Comparison of ENCODE assay signal across 9 cellular contexts in genomic region chr12:3698218-3698974, GRCh38. TPM values are rescaled to one million over a fixed set of nuclear protein-coding genes. Genes with fewer than 3 reads are reported as not detected.
DNase-seq lines count a peak whose midpoint lies in the region; FAIRE-seq and TF ChIP-seq lines count a peak whose summit lies in the region.
"Had no signal": no experiment of that assay in that cellular context is flagged by ENCODE, and none has a peak within 500 bp of the region (broad histone marks: within the 10 kb centered on the region; RNA-seq: fewer than 3 reads in every experiment).

No MANE protein-coding gene starts in this region.

- H3K9me1 ChIP-seq in keratinocyte (ENCODE audit: control insufficient read depth, extremely low read depth, insufficient read depth, low read length), result no peaks in the 10 kb centered on the region

- H3K4me2 ChIP-seq in SK-N-SH, result peak overlapping the region; percentile 58; the same call in 1 of the 2 replicates
- H3K4me2 ChIP-seq in keratinocyte (ENCODE audit: control insufficient read depth, extremely low read depth, insufficient read depth, low read depth, low read length), result peak overlapping the region; percentile 0

- H3F3A ChIP-seq in SK-N-SH (replicated peaks; ENCODE audit: insufficient read depth), result peaks cover 18% of the 10 kb centered on the region

- peak; percentile 47 to 88; a peak in 3 of 4 replicates for TF ChIP-seq EP300 in SK-N-SH (IDR thresholded peaks at IDR 0.05; ENCODE audit: borderline replicate concordance in 1 of 2, low read depth in 1 of 2, low read length in 1 of 2)

- WGBS in SK-N-SH (ENCODE audit: low lambda C conversion rate), result 52% methylated on average over 7 of the region's 7 CpGs

- H3K9ac ChIP-seq in SK-N-SH (peak overlapping the region; percentile 47), keratinocyte (ENCODE audit: control insufficient read depth, extremely low read depth, insufficient read depth, low read length) (no peak overlapping the region)

- H2AFZ ChIP-seq in SK-N-SH (ENCODE audit: low read depth) (peak overlapping the region; percentile 50; the same call in 1 of the 2 replicates), keratinocyte (ENCODE audit: control insufficient read depth, low read length) (no peak overlapping the region)

- H3K4me3 ChIP-seq in AG10803 (ENCODE audit: low read length) (no peak overlapping the region), SK-N-SH (ENCODE audit: low read depth in 2 of 2, low read length in 1 of 2) (no peak overlapping the region), keratinocyte (ENCODE audit: control insufficient read depth in 2 of 3, extremely low read depth in 1 of 3, insufficient read depth in 2 of 3, low read depth in 1 of 3, low read length in 3 of 3) (no peak overlapping the region), BE2C (ENCODE audit: low read depth, low read length) (no peak overlapping the region)
- H3K4me3 ChIP-seq: sigmoid colon had no signal

- H4K20me1 ChIP-seq in SK-N-SH (ENCODE audit: insufficient read depth) (no peaks in the 10 kb centered on the region), keratinocyte (ENCODE audit: control insufficient read depth, extremely low read depth, insufficient read depth, low read length) (no peaks in the 10 kb centered on the region)

- FAIRE-seq in keratinocyte (lab: Jason Lieb, UNC), result peak; percentile 91

- TF ChIP-seq CTCF in AG10803 (conservative IDR thresholded peaks at IDR 0.05; ENCODE audit: low read length) (no peak), SK-N-SH (IDR thresholded peaks at IDR 0.05) (no peak), keratinocyte (optimal IDR thresholded peaks at IDR 0.05 in 1 of 3, IDR thresholded peaks at IDR 0.05 in 1 of 3, conservative IDR thresholded peaks at IDR 0.05 in 1 of 3; ENCODE audit: extremely low read depth in 1 of 3, insufficient read depth in 2 of 3, low read length in 3 of 3) (no peak), BE2C (IDR thresholded peaks at IDR 0.05; ENCODE audit: low read depth, low read length) (no peak)

- POLR2A ChIA-PET in SK-N-SH (lab: Yijun Ruan, JAX), result no interaction called here

- no peaks in the 10 kb centered on the region for H3K27me3 ChIP-seq in SK-N-SH (ENCODE audit: insufficient read depth)
- peaks cover 4% of the 10 kb centered on the region for H3K27me3 ChIP-seq in keratinocyte (ENCODE audit: control insufficient read depth, extremely low read depth, insufficient read depth, low read length)
- H3K27me3 ChIP-seq in BE2C, result no peaks in the 10 kb centered on the region
- H3K27me3 ChIP-seq: sigmoid colon had no signal

- no peaks in the 10 kb centered on the region for H3K9me2 ChIP-seq in SK-N-SH

- no peak for TF ChIP-seq RAD21 in SK-N-SH (IDR thresholded peaks at IDR 0.05; ENCODE audit: low read length)

- H3K27ac ChIP-seq in SK-N-SH (ENCODE audit: low read depth in 2 of 2, low read length in 1 of 2) (peak overlapping the region; percentile 68 to 89), keratinocyte (ENCODE audit: control insufficient read depth, insufficient read depth, low read length) (peak overlapping the region; percentile 27)

- dilution Hi-C loops in keratinocyte (cut with MboI; ENCODE audit: extremely low pct_ligation_motif_present, low sequenced_read_pairs), result no loop called here

- H3K79me2 ChIP-seq in SK-N-SH (ENCODE audit: insufficient read depth), result no peaks in the 10 kb centered on the region
- no peaks in the 10 kb centered on the region for H3K79me2 ChIP-seq in keratinocyte (ENCODE audit: control insufficient read depth, insufficient read depth, low read length)

- DNase-seq in AG10803 (ENCODE audit: low read depth), result peak; percentile 98
- DNase-seq in NCI-H128 (lab: John Stamatoyannopoulos, UW; ENCODE audit: unreplicated experiment), result peak; percentile 82
- DNase-seq in SK-N-SH, result peak; percentile 48
- DNase-seq in keratinocyte (ENCODE audit: low read depth, low spot score), result peak; percentile 33
- DNase-seq in activated CD8-positive, alpha-beta memory T cell treated with anti-CD3 and anti-CD28 coated beads, Interleukin-2, amount 50 U/mL, for 48 hours, result no peak
- no peak for DNase-seq in BE2C
- DNase-seq in putamen (ENCODE audit: low spot score), result no peak
- DNase-seq in OCI-M1 (lab: John Stamatoyannopoulos, UW), result no peak
- DNase-seq: sigmoid colon had no signal

- peaks cover 11 to 15% of the 10 kb centered on the region in 2 experiments for H3K4me1 ChIP-seq in SK-N-SH (ENCODE audit: control insufficient read depth in 1 of 2, insufficient read depth in 2 of 2, low read depth in 1 of 2, low read length in 1 of 2)
- H3K4me1 ChIP-seq in keratinocyte (ENCODE audit: control insufficient read depth, extremely low read depth, insufficient read depth, low read length), result peaks cover 12% of the 10 kb centered on the region
- no peaks in the 10 kb centered on the region for H3K4me1 ChIP-seq in BE2C

- H3K36me3 ChIP-seq in SK-N-SH (replicated peaks in 1 of 2; ENCODE audit: control insufficient read depth in 1 of 2, insufficient read depth in 2 of 2, low read length in 1 of 2), result no peaks in the 10 kb centered on the region
- no peaks in the 10 kb centered on the region for H3K36me3 ChIP-seq in keratinocyte (ENCODE audit: control insufficient read depth in 2 of 2, extremely low read depth in 1 of 2, insufficient read depth in 2 of 2, low read length in 2 of 2)
- H3K36me3 ChIP-seq in BE2C, result no peaks in the 10 kb centered on the region
- H3K36me3 ChIP-seq: sigmoid colon had no signal

- no peaks in the 10 kb centered on the region for H3K9me3 ChIP-seq in SK-N-SH
- H3K9me3 ChIP-seq in keratinocyte (ENCODE audit: control insufficient read depth, low read depth, low read length), result no peaks in the 10 kb centered on the region
- no peaks in the 10 kb centered on the region for H3K9me3 ChIP-seq in BE2C
- H3K9me3 ChIP-seq: sigmoid colon had no signal

- CTCF ChIA-PET in SK-N-SH (lab: Yijun Ruan, JAX), result interaction anchor here (1.0 to 3.2 kb wide), 3 partner anchors 79 to 398 kb away, joined by 3 to 17 read pairs (median 3); no protein-coding TSS in a partner anchor

TF ChIP-seq in SK-N-SH, 30 proteins besides CTCF, POLR2A, EP300 and RAD21 (continues in another document):
- TF ChIP-seq FOXM1 (IDR thresholded peaks at IDR 0.05; ENCODE audit: low read depth), result 0 out of 2 replicates have a peak, but pooled peaks have one; percentile 40
- TF ChIP-seq MAX (IDR thresholded peaks at IDR 0.05; ENCODE audit: low read depth), result peak; percentile 77
- peak; percentile 59; the same call in 1 of the 2 replicates for TF ChIP-seq RCOR1 (IDR thresholded peaks at IDR 0.05; ENCODE audit: low read length)
- TF ChIP-seq RFX5 (IDR thresholded peaks at IDR 0.05; ENCODE audit: low read length), result no peak
- TF ChIP-seq GATA2 (CRISPR knock-in tag; IDR thresholded peaks at IDR 0.05), result peak; percentile 24; the same call in 1 of the 2 replicates
- peak; percentile 90 for TF ChIP-seq FOSL2 (IDR thresholded peaks at IDR 0.05; ENCODE audit: borderline replicate concordance, low read depth)
- peak; percentile 92 for TF ChIP-seq TCF12 (IDR thresholded peaks at IDR 0.05)
- peak; percentile 53; the same call in 1 of the 2 replicates for TF ChIP-seq POLR2AphosphoS5 (IDR thresholded peaks at IDR 0.05; ENCODE audit: low read depth, low read length)
- TF ChIP-seq NFIC (IDR thresholded peaks at IDR 0.05; ENCODE audit: borderline replicate concordance), result peak; percentile 59; the same call in 1 of the 2 replicates
- peak; percentile 76; the same call in 1 of the 2 replicates for TF ChIP-seq TEAD4 (IDR thresholded peaks at IDR 0.05; ENCODE audit: borderline replicate concordance, insufficient read depth)
- peak; percentile 32; the same call in 1 of the 2 replicates for TF ChIP-seq USF1 (IDR thresholded peaks at IDR 0.05; ENCODE audit: borderline replicate concordance, low read depth)
- TF ChIP-seq NRF1 (IDR thresholded peaks at IDR 0.05; ENCODE audit: low read depth, low read length), result no peak
- peak; percentile 92 for TF ChIP-seq MEF2A (IDR thresholded peaks at IDR 0.05; ENCODE audit: borderline replicate concordance, low read depth)
- TF ChIP-seq MXI1 (IDR thresholded peaks at IDR 0.05; ENCODE audit: low read depth, low read length), result no peak
- TF ChIP-seq SMC3 (IDR thresholded peaks at IDR 0.05; ENCODE audit: low read depth, low read length), result no peak
- no peak for TF ChIP-seq ELF1 (IDR thresholded peaks at IDR 0.05)
- peak; percentile 67 for TF ChIP-seq PBX3 (IDR thresholded peaks at IDR 0.05)
- peak; percentile 84 for TF ChIP-seq JUND (IDR thresholded peaks at IDR 0.05)

RNA-seq across cellular contexts. Expression of gene CRACR2A, which starts 54.5 kb away (rescaled TPM):
- 0.05 and 0.12 TPM in 2 replicates for polyA plus RNA-seq in SK-N-SH (2012; rRNA removed)
- 0.14 and 0.15 TPM in 2 replicates for polyA plus RNA-seq in SK-N-SH (2012; cell fraction: cytosol; rRNA removed)
- 0.02 and 0.11 TPM in 2 replicates for polyA plus RNA-seq in SK-N-SH (2012; cell fraction: nucleus; rRNA removed)
- 0.30 to 0.46 TPM (median 0.31 TPM) in 3 replicates for polyA plus RNA-seq in keratinocyte
- polyA plus RNA-seq in keratinocyte (2011; ENCODE audit: low read depth), result not detected
- 0.35 and 0.41 TPM in 2 replicates for polyA plus RNA-seq in keratinocyte (2011; cell fraction: cytosol; rRNA removed)
- polyA plus RNA-seq in keratinocyte (2011; cell fraction: nucleus; rRNA removed), result 0.32 and 0.34 TPM in 2 replicates
- polyA plus RNA-seq in keratinocyte (2012; ENCODE audit: low replicate concordance), result 0.06 and 0.54 TPM in 2 replicates
- 0.03 to 0.26 TPM (median 0.20 TPM) in 3 replicates for polyA minus RNA-seq in keratinocyte
- not detected for polyA minus RNA-seq in keratinocyte (2011; cell fraction: cytosol; rRNA and poly(A)+ RNA removed)
- polyA minus RNA-seq in keratinocyte (2011; cell fraction: nucleus; rRNA and poly(A)+ RNA removed), result 0.21 TPM in 1 of 2 replicates, not detected in the other
- 0.29 TPM for polyA plus RNA-seq in BE2C (2012; ENCODE audit: insufficient read depth, insufficient read length, low read depth)

Comparison
In these comparisons a context has a peak if more than half of its experiments do, and no peak if none do; other contexts are left out.
1. DNase-seq: peak in AG10803 (single experiment), NCI-H128 (single experiment), SK-N-SH (single experiment) and keratinocyte (single experiment); none in activated CD8-positive, alpha-beta memory T cell treated with anti-CD3 and anti-CD28 coated beads, Interleukin-2, amount 50 U/mL, for 48 hours (single experiment), BE2C (single experiment), putamen (single experiment) and OCI-M1 (single experiment).